ENCODE assay signal across 8 cellular contexts in genomic region chr4:4859010-4859798, GRCh38. TPM values are rescaled to one million over a fixed set of nuclear protein-coding genes. Genes with fewer than 3 reads are reported as not detected.
DNase-seq lines count a peak whose midpoint lies in the region; ATAC-seq and TF ChIP-seq lines count a peak whose summit lies in the region.

TSS of gene MSX1 (plus strand) at chr4:4859665. CDS start at chr4:4859900, 235 bp downstream.

- TF ChIP-seq CTCF in Peyer's patch (IDR thresholded peaks at IDR 0.05) (no peak), brain (conservative IDR thresholded peaks at IDR 0.05) (no peak)

- peaks cover 0 to 37% (median 12%) of the 10 kb centered on the region in 4 donors for H3K4me1 ChIP-seq in Peyer's patch

- DNase-seq in Daoy (ENCODE audit: low read depth) (peak; percentile 93), Peyer's patch (peak; percentile 40 to 83 (median 79)), retina (peak; percentile 87), NOMO-1 treated with dmso at 0.1 percent for 144 hours (lab: John Stamatoyannopoulos, UW; ENCODE audit: unreplicated experiment) (no peak)

- no peaks in the 10 kb centered on the region for H3K36me3 ChIP-seq in Peyer's patch

- peaks cover 0 to 84% of the 10 kb centered on the region in 2 donors for H3K27me3 ChIP-seq in Peyer's patch

- peak within 1 kb of the TSS; percentile 47 to 93 (median 84) for H3K27ac Mint-ChIP-seq in brain

- peaks cover 0 to 3% (median 0%) of the 10 kb centered on the region in 4 donors for H3K9me3 ChIP-seq in Peyer's patch

- peaks cover 14% of the 10 kb centered on the region for H3K36me3 Mint-ChIP-seq in brain

- H3K9me3 Mint-ChIP-seq in brain, result peaks cover 0 to 21% (median 0%) of the 10 kb centered on the region in 5 experiments

- peaks cover 63% of the 10 kb centered on the region for H3K4me1 Mint-ChIP-seq in brain

- peak; percentile 83 for ATAC-seq in GM19467 (IDR thresholded peaks at IDR 0.05; ENCODE audit: unreplicated experiment)
- peak; percentile 83 for ATAC-seq in HG03565 (IDR thresholded peaks at IDR 0.05; ENCODE audit: unreplicated experiment)

- no peak within 1 kb of the TSS for H3K27ac ChIP-seq in Peyer's patch

- peaks cover 52% of the 10 kb centered on the region for H3K27me3 Mint-ChIP-seq in brain

- TF ChIP-seq POLR2A in Peyer's patch (IDR thresholded peaks at IDR 0.05), result no peak

- H3K4me3 Mint-ChIP-seq in brain, result peak within 1 kb of the TSS; percentile 89 to 99 (median 92)

- peak within 1 kb of the TSS; percentile 20 to 63 (median 53) for H3K4me3 ChIP-seq in Peyer's patch
- peak within 1 kb of the TSS; percentile 8 for H3K4me3 ChIP-seq in iPS-11a (ENCODE audit: low read depth, low read length)

RNA-seq across cellular contexts. Expression of gene MSX1, which starts in this region (rescaled TPM):
- total RNA-seq in Daoy (2014; rRNA removed; shearing (Covaris generic)), result 18.7 and 28.5 TPM in 2 replicates
- not detected for total RNA-seq in Peyer's patch
- polyA plus RNA-seq in brain (ENCODE audit: insufficient read depth, low read depth, low replicate concordance), result 4.8 TPM

Comparison
In these comparisons a context has a peak if more than half of its experiments do, and no peak if none do; other contexts are left out.
1. RNA of gene MSX1 (total RNA-seq): 18.7 to 28.5 TPM in Daoy; not detected in Peyer's patch; every median in the first group is over 10 times any median in the second.
2. Peak in DNase-seq and H3K4me3 ChIP-seq in Peyer's patch; RNA of the gene not detected or under 1 TPM.